8 cellular contexts compared by ENCODE assay signal in genomic region chrX:40539214-40540142, GRCh38. TPM values are rescaled to one million over a fixed set of nuclear protein-coding genes. Genes with fewer than 3 reads are reported as not detected.
DNase-seq lines count a peak whose midpoint lies in the region; ATAC-seq lines count a peak whose summit lies in the region.

No MANE protein-coding gene starts in this region.

- peak; percentile 11 for DNase-seq in NCI-H2029 (lab: John Stamatoyannopoulos, UW)
- DNase-seq in NCI-H2029 treated with DMSO at 0.1 percent for 48 hours (lab: John Stamatoyannopoulos, UW) = no peak
- DNase-seq in SK-MEL-5 (ENCODE audit: low read depth, low spot score) = peak; percentile 10
- peak; percentile 61 for DNase-seq in activated naive CD4-positive, alpha-beta T cell treated with Interleukin-2 at 50 U/mL for 16 hours
- DNase-seq in iPS-NIHi11 (ENCODE audit: low spot score) = peak; percentile 51
- peak; percentile 57 to 61 for DNase-seq in stimulated activated CD4-positive, alpha-beta T cell treated with anti-CD3 and anti-CD28 coated beads, Interleukin-4, amount 100 ng/mL, for 48 hours (ENCODE audit: low read depth in 2 of 2)
- no peak for DNase-seq in NCI-H1930 (lab: John Stamatoyannopoulos, UW)

- ATAC-seq in HG03196 (IDR thresholded peaks at IDR 0.05; ENCODE audit: unreplicated experiment) = peak; percentile 59

- in situ Hi-C loops in SK-MEL-5 (cut with HindIII; ENCODE audit: low pct_unique_long_range_greater_than_20kb, low sequenced_read_pairs) = no loop called here

RNA-seq across cellular contexts. Expression of gene ATP6AP2, which starts 41.3 kb away (rescaled TPM):
- 115 and 117 TPM in 2 replicates for total RNA-seq in SK-MEL-5 (2014; rRNA removed; shearing (Covaris generic))
- 176 and 211 TPM in 2 replicates for polyA plus RNA-seq in SK-MEL-5 (2015; cell fraction: cytosol; rRNA removed)
- polyA plus RNA-seq in SK-MEL-5 (2015; cell fraction: nucleus; rRNA removed) = 46.6 and 92.9 TPM in 2 replicates

Comparison
In these comparisons a context has a peak if more than half of its experiments do, and no peak if none do; other contexts are left out.
1. DNase-seq: peak in NCI-H2029 (single experiment), SK-MEL-5 (single experiment), activated naive CD4-positive, alpha-beta T cell treated with Interleukin-2 at 50 U/mL for 16 hours (single experiment), iPS-NIHi11 (single experiment) and stimulated activated CD4-positive, alpha-beta T cell treated with anti-CD3 and anti-CD28 coated beads, Interleukin-4, amount 100 ng/mL, for 48 hours (2 of 2); none in NCI-H2029 treated with DMSO at 0.1 percent for 48 hours (single experiment) and NCI-H1930 (0 of 2).